Comparison of ENCODE assay signal across 34 cellular contexts in genomic region chr5:3386676-3387075, GRCh38.
"Had no signal": no experiment of that assay in that cellular context is flagged by ENCODE, and none has a peak within 500 bp of the region (broad histone marks: within the 10 kb centered on the region; RNA-seq: fewer than 3 reads in every experiment).

No MANE protein-coding gene starts in this region.

- H3K27me3 ChIP-seq: ascending aorta, breast epithelium, cardiac muscle cell, colonic mucosa, foreskin keratinocyte had no signal

- H3K27ac Mint-ChIP-seq: activated B cell treated with CpG ODN at 0.5 μM for 24 hours; activated CD4-positive, alpha-beta T cell treated with anti-CD3 and anti-CD28 coated beads for 36 hours; activated CD4-positive, alpha-beta T cell treated with anti-CD3 and anti-CD28 coated beads, Interleukin-2, amount 10 ng/mL, durations not matched to agents 7 days and 5 days; activated CD8-positive, alpha-beta memory T cell treated with anti-CD3 and anti-CD28 coated beads, Interleukin-2, amount 10 ng/mL, durations not matched to agents 7 days and 5 days; activated CD8-positive, alpha-beta T cell treated with anti-CD3 and anti-CD28 coated beads, Interleukin-2, amount 10 ng/mL, durations not matched to agents 7 days and 5 days; activated naive CD4-positive, alpha-beta T cell treated with anti-CD3 and anti-CD28 coated beads, Interleukin-2, amount 10 ng/mL, durations not matched to agents 7 days and 5 days; activated naive CD4-positive, alpha-beta T cell treated with anti-CD3 and anti-CD28 coated beads, Interleukin-2, amount 50 U/mL, for 72 hours; activated naive CD8-positive, alpha-beta T cell treated with anti-CD3 and anti-CD28 coated beads, Interleukin-2, amount 10 ng/mL, durations not matched to agents 7 days and 5 days; activated T-helper 1 cell treated with anti-CD3 and anti-CD28 coated beads, Interleukin-12 subunit alpha, Interleukin-12 subunit beta, Interleukin-2, Interleukin-4 antibody, amounts not matched to agents 30 ng/mL and 10 ng/mL and 1 ng/mL, durations not matched to agents 14 hours and 24 hours and 36 hours; activated T-helper 2 cell treated with anti-CD3 and anti-CD28 coated beads, Interferon-gamma antibody, Interleukin-2, Interleukin-4, amounts not matched to agents 10 μg/mL and 5 μg/mL and 100 μg/mL, durations not matched to agents 14 hours and 24 hours and 36 hours; T-helper 17 cell; T-helper 2 cell treated with Interferon-gamma antibody and Interleukin-4, amounts not matched to agents 5 μg/mL and 100 μg/mL, for 36 hours had no signal

- H3K4me1 Mint-ChIP-seq: activated B cell treated with CpG ODN at 0.5 μM for 24 hours; activated CD4-positive, alpha-beta T cell treated with anti-CD3 and anti-CD28 coated beads for 36 hours; activated CD4-positive, alpha-beta T cell treated with anti-CD3 and anti-CD28 coated beads, Interleukin-2, amount 10 ng/mL, durations not matched to agents 7 days and 5 days; activated CD8-positive, alpha-beta memory T cell treated with anti-CD3 and anti-CD28 coated beads, Interleukin-2, amount 10 ng/mL, durations not matched to agents 7 days and 5 days; activated naive CD4-positive, alpha-beta T cell treated with anti-CD3 and anti-CD28 coated beads, Interleukin-2, amount 10 ng/mL, durations not matched to agents 7 days and 5 days; activated naive CD8-positive, alpha-beta T cell treated with anti-CD3 and anti-CD28 coated beads, Interleukin-2, amount 10 ng/mL, durations not matched to agents 7 days and 5 days; T-helper 17 cell had no signal

- ATAC-seq: activated CD4-positive, alpha-beta T cell treated with anti-CD3 and anti-CD28 coated beads for 36 hours; activated CD8-positive, alpha-beta memory T cell treated with anti-CD3 and anti-CD28 coated beads, Interleukin-2, amount 10 ng/mL, durations not matched to agents 7 days and 5 days; activated CD8-positive, alpha-beta T cell treated with anti-CD3 and anti-CD28 coated beads, Interleukin-2, amount 10 ng/mL, durations not matched to agents 7 days and 5 days; activated naive CD4-positive, alpha-beta T cell treated with anti-CD3 and anti-CD28 coated beads, Interleukin-2, amount 50 U/mL, for 72 hours; foreskin keratinocyte; gastroesophageal sphincter; SK-N-SH treated with all-trans-retinoic acid at 6 μM for 48 hours; T-helper 17 cell had no signal

- H3K4me3 ChIP-seq: ascending aorta, breast epithelium, cardiac muscle cell, colonic mucosa, gastroesophageal sphincter had no signal

- H3K36me3 Mint-ChIP-seq: activated CD8-positive, alpha-beta memory T cell treated with anti-CD3 and anti-CD28 coated beads, Interleukin-2, amount 10 ng/mL, durations not matched to agents 7 days and 5 days; activated naive CD4-positive, alpha-beta T cell treated with anti-CD3 and anti-CD28 coated beads, Interleukin-2, amount 10 ng/mL, durations not matched to agents 7 days and 5 days; activated naive CD8-positive, alpha-beta T cell treated with anti-CD3 and anti-CD28 coated beads, Interleukin-2, amount 10 ng/mL, durations not matched to agents 7 days and 5 days; brain had no signal

- H3K4me1 ChIP-seq: ascending aorta, breast epithelium, colonic mucosa, foreskin keratinocyte, gastroesophageal sphincter had no signal

- H3K27ac ChIP-seq: ascending aorta, breast epithelium, cardiac muscle cell, colonic mucosa, epithelial cell of prostate, foreskin keratinocyte, gastroesophageal sphincter, WERI-Rb-1 had no signal

- H3K9me3 ChIP-seq: ascending aorta, breast epithelium, colonic mucosa had no signal

- H3K27me3 Mint-ChIP-seq: activated B cell treated with CpG ODN at 0.5 μM for 24 hours; activated CD4-positive, alpha-beta T cell treated with anti-CD3 and anti-CD28 coated beads for 36 hours; activated CD4-positive, alpha-beta T cell treated with anti-CD3 and anti-CD28 coated beads, Interleukin-2, amount 10 ng/mL, durations not matched to agents 7 days and 5 days; activated CD8-positive, alpha-beta memory T cell treated with anti-CD3 and anti-CD28 coated beads, Interleukin-2, amount 10 ng/mL, durations not matched to agents 7 days and 5 days; activated naive CD4-positive, alpha-beta T cell treated with anti-CD3 and anti-CD28 coated beads, Interleukin-2, amount 10 ng/mL, durations not matched to agents 7 days and 5 days; activated naive CD8-positive, alpha-beta T cell treated with anti-CD3 and anti-CD28 coated beads, Interleukin-2, amount 10 ng/mL, durations not matched to agents 7 days and 5 days; T-helper 17 cell had no signal

- H3K4me3 Mint-ChIP-seq: activated B cell treated with CpG ODN at 0.5 μM for 24 hours; activated CD4-positive, alpha-beta T cell treated with anti-CD3 and anti-CD28 coated beads for 36 hours; activated CD4-positive, alpha-beta T cell treated with anti-CD3 and anti-CD28 coated beads, Interleukin-2, amount 10 ng/mL, durations not matched to agents 7 days and 5 days; activated CD8-positive, alpha-beta memory T cell treated with anti-CD3 and anti-CD28 coated beads, Interleukin-2, amount 10 ng/mL, durations not matched to agents 7 days and 5 days; activated CD8-positive, alpha-beta T cell treated with anti-CD3 and anti-CD28 coated beads, Interleukin-2, amount 10 ng/mL, durations not matched to agents 7 days and 5 days; activated naive CD4-positive, alpha-beta T cell treated with anti-CD3 and anti-CD28 coated beads, Interleukin-2, amount 10 ng/mL, durations not matched to agents 7 days and 5 days; activated naive CD8-positive, alpha-beta T cell treated with anti-CD3 and anti-CD28 coated beads, Interleukin-2, amount 10 ng/mL, durations not matched to agents 7 days and 5 days; activated T-helper 1 cell treated with anti-CD3 and anti-CD28 coated beads, Interleukin-12 subunit alpha, Interleukin-12 subunit beta, Interleukin-2, Interleukin-4 antibody, amounts not matched to agents 30 ng/mL and 10 ng/mL and 1 ng/mL, durations not matched to agents 14 hours and 24 hours and 36 hours; brain; T-helper 17 cell; T-helper 2 cell treated with Interferon-gamma antibody and Interleukin-4, amounts not matched to agents 5 μg/mL and 100 μg/mL, for 36 hours had no signal

- H3K36me3 ChIP-seq: ascending aorta, breast epithelium, cardiac muscle cell, colonic mucosa, gastroesophageal sphincter, WERI-Rb-1 had no signal

- DNase-seq: activated B cell treated with CpG ODN at 0.5 μM for 24 hours; activated CD4-positive, alpha-beta T cell treated with anti-CD3 and anti-CD28 coated beads for 36 hours; activated CD4-positive, alpha-beta T cell treated with anti-CD3 and anti-CD28 coated beads, Interleukin-2, amount 10 ng/mL, durations not matched to agents 7 days and 5 days; activated CD4-positive, alpha-beta T cell treated with anti-CD3 and anti-CD28 coated beads, Interleukin-2, amount 50 U/mL, for 4 hours; activated CD4-positive, CD25-positive, alpha-beta regulatory T cell treated with anti-CD3 and anti-CD28 coated beads, Interleukin-2, amount 50 U/mL, for 72 hours; activated CD8-positive, alpha-beta memory T cell treated with anti-CD3 and anti-CD28 coated beads, Interleukin-2, amount 50 U/mL, for 4 hours; activated CD8-positive, alpha-beta T cell treated with anti-CD3 and anti-CD28 coated beads, Interleukin-2, amount 10 ng/mL, durations not matched to agents 7 days and 5 days; activated gamma-delta T cell; activated naive CD4-positive, alpha-beta T cell; activated naive CD4-positive, alpha-beta T cell treated with anti-CD3 and anti-CD28 coated beads, Interleukin-2, amount 10 ng/mL, durations not matched to agents 7 days and 5 days; activated naive CD8-positive, alpha-beta T cell treated with anti-CD3 and anti-CD28 coated beads, Interleukin-2, amount 10 ng/mL, durations not matched to agents 7 days and 5 days; activated T-cell treated with anti-CD3 and anti-CD28 coated beads, Interleukin-2, amount 50 U/mL, for 1 hour; activated T-cell treated with anti-CD3 and anti-CD28 coated beads, Interleukin-2, amount 50 U/mL, for 48 hours; central memory CD4-positive, alpha-beta T cell; cerebellar nuclear complex; colonic mucosa; effector CD8-positive, alpha-beta T cell; foreskin keratinocyte; T-helper 1 cell; T-helper 17 cell; T1000; WERI-Rb-1 had no signal
